ENCODE assay signal across 8 cellular contexts in the genomic region with DNA sequence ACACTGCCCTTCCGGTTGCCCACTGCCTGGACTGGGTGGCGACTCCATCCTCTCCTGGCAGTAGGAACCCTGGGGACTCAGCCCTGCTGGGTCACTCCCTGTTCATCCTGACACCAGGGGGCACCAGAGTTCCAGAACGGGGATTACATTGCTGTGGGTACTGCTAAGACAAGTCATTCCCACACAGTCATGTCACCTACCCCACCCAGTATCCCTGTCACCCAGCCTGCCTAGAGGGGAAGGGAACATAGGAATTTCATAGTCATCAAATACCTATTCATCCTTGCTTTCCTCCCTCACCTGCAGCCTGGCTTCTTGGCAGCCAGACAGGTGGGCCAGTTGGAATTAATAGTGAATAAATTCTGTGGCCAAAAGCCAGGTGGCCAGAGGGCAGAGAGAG. TPM values are rescaled to one million over a fixed set of nuclear protein-coding genes. Genes with fewer than 3 reads are reported as not detected.
DNase-seq lines count a peak whose midpoint lies in the region; ATAC-seq and TF ChIP-seq lines count a peak whose summit lies in the region.

No MANE protein-coding gene starts in this region.

- no peaks in the 10 kb centered on the region for H3K9me3 Mint-ChIP-seq in CD4-positive, CD25-positive, alpha-beta regulatory T cell
- H3K9me3 Mint-ChIP-seq in activated CD8-positive, alpha-beta memory T cell treated with anti-CD3 and anti-CD28 coated beads, Interleukin-2, amount 10 ng/mL, durations not matched to agents 7 days and 5 days (ENCODE audit: low read depth), result no peaks in the 10 kb centered on the region
- no peaks in the 10 kb centered on the region for H3K9me3 Mint-ChIP-seq in naive B cell

- peak; percentile 77 for ATAC-seq in CD4-positive, CD25-positive, alpha-beta regulatory T cell (ENCODE audit: low read depth in 2 of 2)
- peak; percentile 81 for ATAC-seq in activated CD8-positive, alpha-beta memory T cell treated with anti-CD3 and anti-CD28 coated beads, Interleukin-2, amount 10 ng/mL, durations not matched to agents 7 days and 5 days
- peak; percentile 96 to 98 for ATAC-seq in naive B cell (ENCODE audit: low read depth in 2 of 2)
- no peak for ATAC-seq in HG03460 (IDR thresholded peaks at IDR 0.05; ENCODE audit: unreplicated experiment)

- peaks cover 88% of the 10 kb centered on the region for H3K36me3 ChIP-seq in CD4-positive, CD25-positive, alpha-beta regulatory T cell (ENCODE audit: control insufficient read depth, insufficient read depth, low read length)

- peaks cover 39% of the 10 kb centered on the region for H3K36me3 Mint-ChIP-seq in CD4-positive, CD25-positive, alpha-beta regulatory T cell
- peaks cover 32% of the 10 kb centered on the region for H3K36me3 Mint-ChIP-seq in activated CD8-positive, alpha-beta memory T cell treated with anti-CD3 and anti-CD28 coated beads, Interleukin-2, amount 10 ng/mL, durations not matched to agents 7 days and 5 days
- H3K36me3 Mint-ChIP-seq in naive B cell, result peaks cover 8 to 27% of the 10 kb centered on the region in 2 donors

- POLR2A ChIA-PET in HEK293T (lab: Yijun Ruan, JAX), result no interaction called here

- H3K27ac ChIP-seq in CD4-positive, CD25-positive, alpha-beta regulatory T cell (ENCODE audit: insufficient read depth, low read length, poor library complexity, severe bottlenecking), result no peak overlapping the region

- peaks cover 0 to 2% (median 0%) of the 10 kb centered on the region in 4 donors for H3K4me1 Mint-ChIP-seq in CD4-positive, CD25-positive, alpha-beta regulatory T cell
- no peaks in the 10 kb centered on the region for H3K4me1 Mint-ChIP-seq in activated CD8-positive, alpha-beta memory T cell treated with anti-CD3 and anti-CD28 coated beads, Interleukin-2, amount 10 ng/mL, durations not matched to agents 7 days and 5 days
- H3K4me1 Mint-ChIP-seq in naive B cell, result peaks cover 0 to 5% (median 0%) of the 10 kb centered on the region in 3 donors

- H3K27me3 Mint-ChIP-seq in CD4-positive, CD25-positive, alpha-beta regulatory T cell, result no peaks in the 10 kb centered on the region
- H3K27me3 Mint-ChIP-seq in activated CD8-positive, alpha-beta memory T cell treated with anti-CD3 and anti-CD28 coated beads, Interleukin-2, amount 10 ng/mL, durations not matched to agents 7 days and 5 days, result no peaks in the 10 kb centered on the region
- no peaks in the 10 kb centered on the region for H3K27me3 Mint-ChIP-seq in naive B cell

- peak overlapping the region in 2 of 3 donors; percentile 43 to 55 for H3K27ac Mint-ChIP-seq in CD4-positive, CD25-positive, alpha-beta regulatory T cell
- H3K27ac Mint-ChIP-seq in activated CD8-positive, alpha-beta memory T cell treated with anti-CD3 and anti-CD28 coated beads, Interleukin-2, amount 10 ng/mL, durations not matched to agents 7 days and 5 days, result peak overlapping the region; percentile 41
- no peak overlapping the region for H3K27ac Mint-ChIP-seq in naive B cell

- no peak overlapping the region for H3K4me3 ChIP-seq in CD4-positive, CD25-positive, alpha-beta regulatory T cell (ENCODE audit: low read depth, low read length)

- H3K9me3 ChIP-seq in CD4-positive, CD25-positive, alpha-beta regulatory T cell (ENCODE audit: control insufficient read depth in 2 of 2, low read length in 2 of 2), result no peaks in the 10 kb centered on the region

- H3K4me3 Mint-ChIP-seq in CD4-positive, CD25-positive, alpha-beta regulatory T cell, result peak overlapping the region in 1 of 4 donors; percentile 13
- no peak overlapping the region for H3K4me3 Mint-ChIP-seq in activated CD8-positive, alpha-beta memory T cell treated with anti-CD3 and anti-CD28 coated beads, Interleukin-2, amount 10 ng/mL, durations not matched to agents 7 days and 5 days
- no peak overlapping the region for H3K4me3 Mint-ChIP-seq in naive B cell

- CTCF ChIA-PET in HEK293T (lab: Yijun Ruan, JAX), result no interaction called here
- CTCF ChIA-PET in activated CD8-positive, alpha-beta memory T cell treated with anti-CD3 and anti-CD28 coated beads, Interleukin-2, amount 10 ng/mL, durations not matched to agents 7 days and 5 days (lab: Charles Lee), result interaction anchor here (1.1 to 1.3 kb wide), 2 partner anchors 23 to 24 kb away, joined by 3 read pairs; no protein-coding TSS in a partner anchor

- no peaks in the 10 kb centered on the region for H3K4me1 ChIP-seq in CD4-positive, CD25-positive, alpha-beta regulatory T cell (ENCODE audit: control insufficient read depth, insufficient read depth, low read length, poor library complexity, severe bottlenecking)

- no peaks in the 10 kb centered on the region for H3K27me3 ChIP-seq in CD4-positive, CD25-positive, alpha-beta regulatory T cell (ENCODE audit: control insufficient read depth, insufficient read depth, low read length)

- DNase-seq in CD4-positive, CD25-positive, alpha-beta regulatory T cell, result peak; percentile 67 to 75 (median 72)
- peak; percentile 85 for DNase-seq in HEK293T (ENCODE audit: extremely low spot score)
- peak; percentile 34 for DNase-seq in NOMO-1 treated with DMSO at 0.1 percent for 48 hours (lab: John Stamatoyannopoulos, UW; ENCODE audit: unreplicated experiment)
- DNase-seq in activated CD8-positive, alpha-beta memory T cell treated with anti-CD3 and anti-CD28 coated beads, Interleukin-2, amount 10 ng/mL, durations not matched to agents 7 days and 5 days, result peak; percentile 81
- peak; percentile 93 for DNase-seq in epidermal melanocyte (ENCODE audit: insufficient read length, low spot score)
- DNase-seq in naive B cell, result peak; percentile 77
- peak; percentile 61 to 76 for DNase-seq in stimulated activated CD8-positive, alpha-beta memory T cell treated with anti-CD3 and anti-CD28 coated beads, Interleukin-7, amount 100 ng/mL, for 4 hours (ENCODE audit: low read depth in 2 of 2)

TF ChIP-seq in HEK293T, 16 proteins besides CTCF, POLR2A, EP300 and RAD21:
- TF ChIP-seq, protein P1, sequence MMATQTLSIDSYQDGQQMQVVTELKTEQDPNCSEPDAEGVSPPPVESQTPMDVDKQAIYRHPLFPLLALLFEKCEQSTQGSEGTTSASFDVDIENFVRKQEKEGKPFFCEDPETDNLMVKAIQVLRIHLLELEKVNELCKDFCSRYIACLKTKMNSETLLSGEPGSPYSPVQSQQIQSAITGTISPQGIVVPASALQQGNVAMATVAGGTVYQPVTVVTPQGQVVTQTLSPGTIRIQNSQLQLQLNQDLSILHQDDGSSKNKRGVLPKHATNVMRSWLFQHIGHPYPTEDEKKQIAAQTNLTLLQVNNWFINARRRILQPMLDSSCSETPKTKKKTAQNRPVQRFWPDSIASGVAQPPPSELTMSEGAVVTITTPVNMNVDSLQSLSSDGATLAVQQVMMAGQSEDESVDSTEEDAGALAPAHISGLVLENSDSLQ (IDR thresholded peaks at IDR 0.05), result no peak
- TF ChIP-seq NFRKB (IDR thresholded peaks at IDR 0.05) (no peak), ELF4 (IDR thresholded peaks at IDR 0.05) (no peak), HDGF (IDR thresholded peaks at IDR 0.05; ENCODE audit: borderline replicate concordance) (no peak), FOXA1 (IDR thresholded peaks at IDR 0.05) (no peak), ZNF384 (IDR thresholded peaks at IDR 0.05) (no peak), SP1 (IDR thresholded peaks at IDR 0.05) (no peak), CTBP1 (IDR thresholded peaks at IDR 0.05; ENCODE audit: borderline replicate concordance) (no peak), LEF1 (IDR thresholded peaks at IDR 0.05; ENCODE audit: borderline replicate concordance) (no peak), L3MBTL2 (conservative IDR thresholded peaks at IDR 0.05) (no peak), FOXM1 (IDR thresholded peaks at IDR 0.05; ENCODE audit: borderline replicate concordance) (no peak), FOXK2 (IDR thresholded peaks at IDR 0.05) (no peak)

RNA-seq across cellular contexts. Expression of a gene that starts 9.8 kb away (rescaled TPM):
- 1.3 TPM for total RNA-seq in CD4-positive, CD25-positive, alpha-beta regulatory T cell
- not detected for polyA plus RNA-seq in CD4-positive, CD25-positive, alpha-beta regulatory T cell
- total RNA-seq in activated CD8-positive, alpha-beta memory T cell treated with anti-CD3 and anti-CD28 coated beads, Interleukin-2, amount 10 ng/mL, durations not matched to agents 7 days and 5 days, result under 1 TPM in 1 of 2 experiments, not detected in 1; 0.73 TPM
- not detected for polyA plus RNA-seq in naive B cell (ENCODE audit: low read depth in 6 of 6)

RNA-seq across cellular contexts. Expression of a gene that starts 26.7 kb away (rescaled TPM):
- 73.6 TPM for total RNA-seq in CD4-positive, CD25-positive, alpha-beta regulatory T cell
- 10 to 100 TPM in 2 of 4 donors, 1 to 10 TPM in 2; 4.4 to 14.8 (median 10.3) TPM for polyA plus RNA-seq in CD4-positive, CD25-positive, alpha-beta regulatory T cell
- 10 to 100 TPM; 53.1 to 54.9 TPM for total RNA-seq in activated CD8-positive, alpha-beta memory T cell treated with anti-CD3 and anti-CD28 coated beads, Interleukin-2, amount 10 ng/mL, durations not matched to agents 7 days and 5 days
- 1 to 10 TPM; 2.2 to 7.9 (median 2.4) TPM for polyA plus RNA-seq in naive B cell (ENCODE audit: low read depth in 6 of 6)

RNA-seq across cellular contexts. Expression of a gene that starts 36.9 kb away (rescaled TPM):
- 45.5 TPM for total RNA-seq in CD4-positive, CD25-positive, alpha-beta regulatory T cell
- polyA plus RNA-seq in CD4-positive, CD25-positive, alpha-beta regulatory T cell, result 10 to 100 TPM; 12.1 to 32.1 (median 20.5) TPM
- total RNA-seq in activated CD8-positive, alpha-beta memory T cell treated with anti-CD3 and anti-CD28 coated beads, Interleukin-2, amount 10 ng/mL, durations not matched to agents 7 days and 5 days, result 10 to 100 TPM; 32.9 to 41.1 TPM
- 10 to 100 TPM in 3 of 6 donors, 1 to 10 TPM in 3; 3.4 to 15.1 (median 10.1) TPM for polyA plus RNA-seq in naive B cell (ENCODE audit: low read depth in 6 of 6)

RNA-seq across cellular contexts. Expression of a gene that starts 47.1 kb away (rescaled TPM):
- 26.7 TPM for total RNA-seq in CD4-positive, CD25-positive, alpha-beta regulatory T cell
- polyA plus RNA-seq in CD4-positive, CD25-positive, alpha-beta regulatory T cell, result 10 to 100 TPM; 14.0 to 19.0 (median 17.6) TPM
- 10 to 100 TPM; 15.0 to 17.0 TPM for total RNA-seq in activated CD8-positive, alpha-beta memory T cell treated with anti-CD3 and anti-CD28 coated beads, Interleukin-2, amount 10 ng/mL, durations not matched to agents 7 days and 5 days
- 10 to 100 TPM; 11.0 to 22.1 (median 15.5) TPM for polyA plus RNA-seq in naive B cell (ENCODE audit: low read depth in 6 of 6)

Comparison
In these comparisons a context has a peak if more than half of its experiments do, and no peak if none do; other contexts are left out.
1. DNase-seq: peak in every context shown above with its lines; median percentile 93 in epidermal melanocyte; 85 in HEK293T; 81 in activated CD8-positive, alpha-beta memory T cell treated with anti-CD3 and anti-CD28 coated beads, Interleukin-2, amount 10 ng/mL, durations not matched to agents 7 days and 5 days; 77 in naive B cell; 72 in CD4-positive, CD25-positive, alpha-beta regulatory T cell; 68 in stimulated activated CD8-positive, alpha-beta memory T cell treated with anti-CD3 and anti-CD28 coated beads, Interleukin-7, amount 100 ng/mL, for 4 hours; 34 in NOMO-1 treated with DMSO at 0.1 percent for 48 hours.
2. H3K27ac Mint-ChIP-seq: peak in CD4-positive, CD25-positive, alpha-beta regulatory T cell (2 of 3) and activated CD8-positive, alpha-beta memory T cell treated with anti-CD3 and anti-CD28 coated beads, Interleukin-2, amount 10 ng/mL, durations not matched to agents 7 days and 5 days (single experiment); none in naive B cell (0 of 6).